In genomic region chr4:147354271-147354670, GRCh38 we compare ENCODE assay signal across 21 cellular contexts.
"Had no signal": no experiment of that assay in that cellular context is flagged by ENCODE, and none has a peak within 500 bp of the region (broad histone marks: within the 10 kb centered on the region; RNA-seq: fewer than 3 reads in every experiment).

No MANE protein-coding gene starts in this region.

- H3K27ac ChIP-seq: SJSA1, SK-N-MC had no signal

- H3K9me3 ChIP-seq: SJSA1 had no signal

- H3K36me3 ChIP-seq: MG63, SJSA1 had no signal

- H3K27me3 ChIP-seq: MG63, SJSA1 had no signal

- FAIRE-seq: RCC 7860 had no signal

- DNase-seq: Karpas-422, KG1, MG63, NCI-H1092, NCI-H1105 treated with DMSO at 0.1 percent for 48 hours, NCI-H1417 treated with DMSO at 0.1 percent for 48 hours, NCI-H146, NCI-H1694 treated with DMSO at 0.1 percent for 48 hours, NCI-H1930, NCI-H2081, NCI-H2107, NCI-H2227 treated with DMSO at 0.1 percent for 48 hours, NCI-H524, NCI-H526 treated with DMSO at 0.1 percent for 48 hours, NCI-H774, Right ventricle myocardium superior, RPMI8226, SIG-M5 had no signal

- H3K4me3 ChIP-seq: MG63, SJSA1, SK-N-MC had no signal
